Comparison of ENCODE assay signal across 8 cellular contexts in the genomic region with DNA sequence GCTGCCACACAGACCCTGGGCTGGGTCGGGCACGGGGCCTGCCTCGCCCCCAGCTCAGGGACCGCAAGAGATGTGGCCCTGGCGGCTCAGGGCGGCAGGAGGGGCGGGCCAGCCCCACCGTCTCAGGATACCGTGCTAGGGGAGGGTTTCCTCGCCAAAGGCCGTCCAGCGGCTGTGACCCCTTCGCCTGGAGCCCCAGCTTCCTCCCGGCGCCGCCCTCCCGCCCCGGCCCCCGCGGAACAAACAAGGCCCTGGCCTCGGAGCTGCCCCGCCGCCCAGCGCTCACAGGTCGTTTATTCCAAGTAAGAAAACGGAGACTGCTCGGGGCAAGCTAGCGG. TPM values are rescaled to one million over a fixed set of nuclear protein-coding genes. Genes with fewer than 3 reads are reported as not detected.
DNase-seq lines count a peak whose midpoint lies in the region; ATAC-seq and TF ChIP-seq lines count a peak whose summit lies in the region.

No MANE protein-coding gene starts in this region.

- 34 to 75% (median 53%) methylated on average over 16 to 28 of the region's 28 CpGs for WGBS in heart left ventricle, 4 donors

- H3K27me3 ChIP-seq in heart left ventricle = no peaks in the 10 kb centered on the region

- TF ChIP-seq POLR2A in heart left ventricle (IDR thresholded peaks at IDR 0.05) = no peak

- H3K27ac ChIP-seq in SK-N-MC (no peak overlapping the region), heart left ventricle (peak overlapping the region in 11 of 12 donors; percentile 69 to 94 (median 88))

- H3K9ac ChIP-seq in SK-N-MC (ENCODE audit: insufficient read length) = no peak overlapping the region

- no peak for DNase-seq in SK-N-MC (ENCODE audit: low read depth, low spot score)
- DNase-seq in heart left ventricle = peak; percentile 37 to 69 (median 50)
- DNase-seq in skeletal muscle cell (ENCODE audit: low read depth) = no peak
- no peak for DNase-seq in SW480 (ENCODE audit: low spot score)
- no peak for DNase-seq in ureter (ENCODE audit: low spot score)
- DNase-seq in stimulated activated CD4-positive, alpha-beta T cell treated with anti-CD3 and anti-CD28 coated beads, Interleukin-4, amount 100 ng/mL, for 4 hours = no peak
- DNase-seq in stimulated activated CD4-positive, alpha-beta T cell treated with anti-CD3 and anti-CD28 coated beads, Interleukin-1b, Interleukin-23, amount 100 ng/mL, for 48 hours = no peak

- peak overlapping the region; percentile 51 for H3K4me3 ChIP-seq in GM12875 (ENCODE audit: low read depth, low read length)
- H3K4me3 ChIP-seq in SK-N-MC = peak overlapping the region; percentile 49; the same call in 1 of the 2 replicates
- H3K4me3 ChIP-seq in heart left ventricle = peak overlapping the region in 11 of 12 donors; percentile 53 to 98 (median 82)
- H3K4me3 ChIP-seq in skeletal muscle cell (ENCODE audit: low read depth, low read length) = peak overlapping the region; percentile 42

- peaks cover 0 to 47% (median 33%) of the 10 kb centered on the region in 12 donors for H3K4me1 ChIP-seq in heart left ventricle

- no peak for TF ChIP-seq CTCF in GM12875 (IDR thresholded peaks at IDR 0.05; ENCODE audit: borderline replicate concordance, insufficient read depth, low read depth, low read length)
- TF ChIP-seq CTCF in heart left ventricle (IDR thresholded peaks at IDR 0.05) = no peak

- H3K9me3 ChIP-seq in SK-N-MC (ENCODE audit: low read depth, low read length) (no peaks in the 10 kb centered on the region), heart left ventricle (no peaks in the 10 kb centered on the region)

- H3K36me3 ChIP-seq in SK-N-MC (ENCODE audit: insufficient read depth, low read length) (peaks cover 13% of the 10 kb centered on the region), heart left ventricle (peaks cover 0 to 18% (median 10%) of the 10 kb centered on the region in 9 donors)

- intact Hi-C loops in heart left ventricle (cut with DNase I) = loop anchor here in 5 of 10 donors (5.0 to 10.0 kb wide), 2 partner anchors 42 to 130 kb away; no protein-coding TSS in a partner anchor

- ATAC-seq in heart left ventricle = peak in 3 of 4 donors; percentile 3 to 12 (median 6)

RNA-seq across cellular contexts. Expression of a gene that starts 0.5 kb away (rescaled TPM):
- total RNA-seq in heart left ventricle = 10 to 100 TPM; 30.2 to 71.4 (median 40.0) TPM
- 10 to 100 TPM; 20.4 to 28.7 TPM for polyA plus RNA-seq in heart left ventricle
- total RNA-seq in ureter = 100 TPM

RNA-seq across cellular contexts. Expression of a gene that starts 14.5 kb away (rescaled TPM):
- total RNA-seq in heart left ventricle (10 to 100 TPM; 42.0 to 87.7 (median 58.9) TPM), ureter (116 TPM)
- polyA plus RNA-seq in heart left ventricle = 10 to 100 TPM; 30.8 to 55.3 TPM

Comparison
In these comparisons a context has a peak if more than half of its experiments do, and no peak if none do; other contexts are left out.
1. DNase-seq: peak in heart left ventricle (5 of 5); none in SK-N-MC (single experiment), skeletal muscle cell (single experiment), SW480 (single experiment), ureter (single experiment), stimulated activated CD4-positive, alpha-beta T cell treated with anti-CD3 and anti-CD28 coated beads, Interleukin-4, amount 100 ng/mL, for 4 hours (0 of 2) and stimulated activated CD4-positive, alpha-beta T cell treated with anti-CD3 and anti-CD28 coated beads, Interleukin-1b, Interleukin-23, amount 100 ng/mL, for 48 hours (single experiment).
2. Peak in every context shown above with its lines, with median percentiles within 50 percentile points of each other: H3K4me3 ChIP-seq.